In genomic region chr16:9112844-9113186, GRCh38 we compare ENCODE assay signal across 17 cellular contexts. TPM values are rescaled to one million over a fixed set of nuclear protein-coding genes. Genes with fewer than 3 reads are reported as not detected.
A peak's percentile ranks its signal among the peaks of the same experiment; 100 is the strongest.
DNase-seq lines count a peak whose midpoint lies in the region; ATAC-seq, FAIRE-seq and TF ChIP-seq lines count a peak whose summit lies in the region.
"Had no signal": no experiment of that assay in that cellular context is flagged by ENCODE, and none has a peak within 500 bp of the region (broad histone marks: within the 10 kb centered on the region; RNA-seq: fewer than 3 reads in every experiment).

No MANE protein-coding gene starts in this region.

- no peak for ATAC-seq in activated naive CD4-positive, alpha-beta T cell treated with anti-CD3 and anti-CD28 coated beads, Interleukin-2, amount 50 U/mL, for 72 hours
- no peak for ATAC-seq in GM23338
- ATAC-seq in central memory CD8-positive, alpha-beta T cell (replicated peaks; ENCODE audit: extremely low read depth, poor library complexity, severe bottlenecking), result no peak
- no peak for ATAC-seq in GM21381 (IDR thresholded peaks at IDR 0.05; ENCODE audit: unreplicated experiment)

- H3K36me3 ChIP-seq in GM23338 (ENCODE audit: insufficient read depth) (peaks cover 25% of the 10 kb centered on the region), smooth muscle cell (ENCODE audit: low read depth) (peaks cover 10% of the 10 kb centered on the region), small intestine (ENCODE audit: control insufficient read depth in 2 of 2, insufficient read depth in 2 of 2, low read length in 2 of 2) (peaks cover 11 to 17% of the 10 kb centered on the region in 2 donors)

- H3K4me1 ChIP-seq in GM23338 (ENCODE audit: insufficient read depth) (peaks cover 73% of the 10 kb centered on the region), smooth muscle cell (ENCODE audit: low read depth) (peaks cover 43% of the 10 kb centered on the region), small intestine (ENCODE audit: control insufficient read depth in 2 of 2, insufficient read depth in 1 of 2, low read depth in 1 of 2, low read length in 1 of 2) (peaks cover 13 to 37% of the 10 kb centered on the region in 2 donors)

- no peaks in the 10 kb centered on the region for H3K9me3 Mint-ChIP-seq in activated naive CD4-positive, alpha-beta T cell treated with anti-CD3 and anti-CD28 coated beads, Interleukin-2, amount 50 U/mL, for 72 hours
- H3K9me3 Mint-ChIP-seq in activated naive CD4-positive, alpha-beta T cell treated with anti-CD3 and anti-CD28 coated beads, Interleukin-2, amount 10 ng/mL, durations not matched to agents 7 days and 5 days, result no peaks in the 10 kb centered on the region
- no peaks in the 10 kb centered on the region for H3K9me3 Mint-ChIP-seq in GM23338
- H3K9me3 Mint-ChIP-seq in central memory CD8-positive, alpha-beta T cell, result no peaks in the 10 kb centered on the region

- H3K4me3 ChIP-seq in GM23338 (no peak overlapping the region), smooth muscle cell (no peak overlapping the region), small intestine (ENCODE audit: low read depth in 1 of 2, low read length in 2 of 2) (no peak overlapping the region)

- no peak for TF ChIP-seq CTCF in GM23338 (conservative IDR thresholded peaks at IDR 0.05; ENCODE audit: low read depth in 2 of 2)
- no peak for TF ChIP-seq CTCF in smooth muscle cell (IDR thresholded peaks at IDR 0.05; ENCODE audit: borderline replicate concordance, insufficient read depth, poor library complexity, severe bottlenecking)

- H3K27ac Mint-ChIP-seq in activated naive CD4-positive, alpha-beta T cell treated with anti-CD3 and anti-CD28 coated beads, Interleukin-2, amount 50 U/mL, for 72 hours, result peak overlapping the region; percentile 51 to 72
- H3K27ac Mint-ChIP-seq in activated naive CD4-positive, alpha-beta T cell treated with anti-CD3 and anti-CD28 coated beads, Interleukin-2, amount 10 ng/mL, durations not matched to agents 7 days and 5 days, result no peak overlapping the region
- no peak overlapping the region for H3K27ac Mint-ChIP-seq in GM23338
- peak overlapping the region; percentile 91 for H3K27ac Mint-ChIP-seq in central memory CD8-positive, alpha-beta T cell (ENCODE audit: low read depth)

- H3K4me2 ChIP-seq in GM23338 (peak overlapping the region; percentile 59; the same call in 1 of the 2 replicates), smooth muscle cell (no peak overlapping the region)

- CTCF ChIA-PET in activated naive CD4-positive, alpha-beta T cell treated with anti-CD3 and anti-CD28 coated beads, Interleukin-2, amount 10 ng/mL, durations not matched to agents 7 days and 5 days (lab: Charles Lee), result no interaction called here

- DNase-seq in activated naive CD4-positive, alpha-beta T cell treated with anti-CD3 and anti-CD28 coated beads, Interleukin-2, amount 50 U/mL, for 72 hours (ENCODE audit: low spot score in 2 of 2), result no peak
- DNase-seq in activated naive CD4-positive, alpha-beta T cell treated with anti-CD3 and anti-CD28 coated beads, Interleukin-2, amount 10 ng/mL, durations not matched to agents 7 days and 5 days, result no peak
- DNase-seq in GM23338 (ENCODE audit: low spot score), result no peak
- no peak for DNase-seq in central memory CD8-positive, alpha-beta T cell (ENCODE audit: low spot score in 2 of 2)
- no peak for DNase-seq in smooth muscle cell (lab: John Stamatoyannopoulos, UW; ENCODE audit: unreplicated experiment)
- no peak for DNase-seq in small intestine
- no peak for DNase-seq in RKO (ENCODE audit: low spot score)
- DNase-seq: DND-41; effector CD8-positive, alpha-beta T cell; hippocampal formation; NCI-H1694; NCI-H446 treated with DMSO at 0.1 percent for 48 hours; SK-N-SH; stimulated activated naive CD4-positive, alpha-beta T cell treated with Interleukin-2 at 50 U/mL for 16 hours had no signal

- H3K27me3 ChIP-seq in GM23338 (ENCODE audit: insufficient read depth) (no peaks in the 10 kb centered on the region), smooth muscle cell (ENCODE audit: low read depth) (no peaks in the 10 kb centered on the region), small intestine (ENCODE audit: control insufficient read depth in 2 of 2, insufficient read depth in 2 of 2, low read length in 2 of 2) (no peaks in the 10 kb centered on the region)

- H3K79me2 ChIP-seq in GM23338 (replicated peaks; ENCODE audit: insufficient read depth) (peaks cover 100% of the 10 kb centered on the region), smooth muscle cell (ENCODE audit: low read depth) (peaks cover 100% of the 10 kb centered on the region)

- no peaks in the 10 kb centered on the region for H3K9me2 ChIP-seq in GM23338 (ENCODE audit: insufficient read depth)
- H3K9me2 ChIP-seq: SK-N-SH had no signal

- no peaks in the 10 kb centered on the region for H3F3A ChIP-seq in GM23338 (replicated peaks; ENCODE audit: low read depth)
- peaks cover 51% of the 10 kb centered on the region for H3F3A ChIP-seq in smooth muscle cell (ENCODE audit: low read depth)

- H4K20me1 ChIP-seq in GM23338 (replicated peaks; ENCODE audit: insufficient read depth) (peaks cover 83% of the 10 kb centered on the region), smooth muscle cell (ENCODE audit: low read depth) (peaks cover 100% of the 10 kb centered on the region)

- peaks cover 0 to 61% of the 10 kb centered on the region in 2 donors for H3K36me3 Mint-ChIP-seq in activated naive CD4-positive, alpha-beta T cell treated with anti-CD3 and anti-CD28 coated beads, Interleukin-2, amount 50 U/mL, for 72 hours
- H3K36me3 Mint-ChIP-seq in activated naive CD4-positive, alpha-beta T cell treated with anti-CD3 and anti-CD28 coated beads, Interleukin-2, amount 10 ng/mL, durations not matched to agents 7 days and 5 days, result peaks cover 71% of the 10 kb centered on the region
- peaks cover 38% of the 10 kb centered on the region for H3K36me3 Mint-ChIP-seq in GM23338 (ENCODE audit: low read depth)
- peaks cover 62% of the 10 kb centered on the region for H3K36me3 Mint-ChIP-seq in central memory CD8-positive, alpha-beta T cell (ENCODE audit: insufficient read depth)

- H3K9me3 ChIP-seq in smooth muscle cell (replicated peaks; ENCODE audit: low read depth) (no peaks in the 10 kb centered on the region), small intestine (ENCODE audit: control insufficient read depth, low read depth) (no peaks in the 10 kb centered on the region)
- H3K9me3 ChIP-seq: SK-N-SH had no signal

- no peak overlapping the region for H3K9ac ChIP-seq in smooth muscle cell (ENCODE audit: low read depth)
- H3K9ac ChIP-seq: SK-N-SH had no signal

- 93% methylated on average over 1 of the region's 1 CpG for WGBS in smooth muscle cell (ENCODE audit: low lambda C conversion rate)
- 28 to 34% (median 34%) methylated on average over 1 of the region's 1 CpG for WGBS in small intestine, 3 donors

- H3K27ac ChIP-seq in GM23338 (ENCODE audit: low read depth) (0 out of 2 replicates have a peak overlapping the region, but pooled peaks have one; percentile 28), smooth muscle cell (ENCODE audit: low read depth) (peak overlapping the region; percentile 90), small intestine (ENCODE audit: low read depth in 1 of 2, low read length in 1 of 2) (no peak overlapping the region)

- no peak overlapping the region for H3K4me3 Mint-ChIP-seq in activated naive CD4-positive, alpha-beta T cell treated with anti-CD3 and anti-CD28 coated beads, Interleukin-2, amount 10 ng/mL, durations not matched to agents 7 days and 5 days
- no peak overlapping the region for H3K4me3 Mint-ChIP-seq in GM23338
- peak overlapping the region; percentile 48 for H3K4me3 Mint-ChIP-seq in central memory CD8-positive, alpha-beta T cell

- H3K27me3 Mint-ChIP-seq in activated naive CD4-positive, alpha-beta T cell treated with anti-CD3 and anti-CD28 coated beads, Interleukin-2, amount 10 ng/mL, durations not matched to agents 7 days and 5 days, result no peaks in the 10 kb centered on the region
- H3K27me3 Mint-ChIP-seq in GM23338 (ENCODE audit: insufficient read depth, low read depth, poor library complexity), result peaks cover 9% of the 10 kb centered on the region
- H3K27me3 Mint-ChIP-seq in central memory CD8-positive, alpha-beta T cell, result no peaks in the 10 kb centered on the region

- no peak overlapping the region for H2AFZ ChIP-seq in GM23338
- H2AFZ ChIP-seq in smooth muscle cell (ENCODE audit: low read depth), result no peak overlapping the region

- peaks cover 56% of the 10 kb centered on the region for H3K4me1 Mint-ChIP-seq in activated naive CD4-positive, alpha-beta T cell treated with anti-CD3 and anti-CD28 coated beads, Interleukin-2, amount 10 ng/mL, durations not matched to agents 7 days and 5 days
- H3K4me1 Mint-ChIP-seq in GM23338, result peaks cover 64% of the 10 kb centered on the region
- peaks cover 87% of the 10 kb centered on the region for H3K4me1 Mint-ChIP-seq in central memory CD8-positive, alpha-beta T cell

- FAIRE-seq in small intestine (lab: Jason Lieb, UNC), result no peak
- FAIRE-seq: bronchial epithelial cell, urothelium cell line had no signal

TF ChIP-seq in GM23338, 12 proteins besides CTCF, POLR2A, EP300 and RAD21 (continues in another document):
- TF ChIP-seq EZH2phosphoT487 (IDR thresholded peaks at IDR 0.05; ENCODE audit: unreplicated experiment) (no peak), EZH2 (IDR thresholded peaks at IDR 0.05; ENCODE audit: low read depth, unreplicated experiment) (no peak)

RNA-seq across cellular contexts. Expression of gene HAPSTR1, which starts 21.4 kb away (rescaled TPM):
- total RNA-seq in activated naive CD4-positive, alpha-beta T cell treated with anti-CD3 and anti-CD28 coated beads, Interleukin-2, amount 50 U/mL, for 72 hours, result 10 to 100 TPM; 48.9 to 52.7 TPM
- total RNA-seq in GM23338 (2014; rRNA removed; shearing (Covaris generic)), result 66.0 and 66.3 TPM in 2 replicates
- polyA plus RNA-seq in GM23338 (2016; fragmentation: Nextera tagmentation; extraction: Ambion mirVana) (8.1 and 9.5 TPM in 2 replicates), smooth muscle cell (26.7 and 29.1 TPM in 2 replicates), small intestine (10 to 100 TPM; 11.6 to 18.1 (median 11.9) TPM)
- 77.5 and 86.7 TPM in 2 replicates for total RNA-seq in smooth muscle cell

Comparison
In these comparisons a context has a peak if more than half of its experiments do, and no peak if none do; other contexts are left out.
1. H3K27ac Mint-ChIP-seq: peak in activated naive CD4-positive, alpha-beta T cell treated with anti-CD3 and anti-CD28 coated beads, Interleukin-2, amount 50 U/mL, for 72 hours (2 of 2) and central memory CD8-positive, alpha-beta T cell (single experiment); none in activated naive CD4-positive, alpha-beta T cell treated with anti-CD3 and anti-CD28 coated beads, Interleukin-2, amount 10 ng/mL, durations not matched to agents 7 days and 5 days (single experiment) and GM23338 (single experiment).
2. H3K27ac ChIP-seq: peak in GM23338 (single experiment) and smooth muscle cell (single experiment); none in small intestine (0 of 2).